In genomic region chr17:75043789-75044188, GRCh38 we compare ENCODE assay signal across 2 cellular contexts. TPM values are rescaled to one million over a fixed set of nuclear protein-coding genes. Genes with fewer than 3 reads are reported as not detected.
"Had no signal": no experiment of that assay in that cellular context is flagged by ENCODE, and none has a peak within 500 bp of the region (broad histone marks: within the 10 kb centered on the region; RNA-seq: fewer than 3 reads in every experiment).

No MANE protein-coding gene starts in this region.

RNA-seq across cellular contexts. Expression of gene SLC16A5, which starts 44.0 kb away (rescaled TPM):
- total RNA-seq: H4, HT1080 had no signal
